Comparison of ENCODE assay signal across 9 cellular contexts in the genomic region with DNA sequence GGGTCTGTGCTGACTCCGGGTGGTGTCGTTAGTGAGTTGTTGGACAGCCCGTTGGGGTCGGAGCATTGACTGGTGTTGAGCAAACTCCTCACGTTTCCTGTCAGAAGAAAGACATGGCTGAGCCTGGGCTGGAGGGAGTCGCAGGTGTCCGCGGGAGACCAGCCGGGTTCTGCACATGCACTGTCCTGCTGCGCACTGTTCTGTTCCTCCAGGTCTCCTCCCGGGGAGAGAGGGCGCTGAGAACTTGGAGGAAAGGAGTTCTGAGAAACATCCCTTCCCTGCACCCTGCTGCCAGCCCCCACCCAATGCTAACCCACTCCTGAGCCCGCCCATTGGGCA. TPM values are rescaled to one million over a fixed set of nuclear protein-coding genes. Genes with fewer than 3 reads are reported as not detected.
DNase-seq lines count a peak whose midpoint lies in the region; ATAC-seq and TF ChIP-seq lines count a peak whose summit lies in the region.
"Had no signal": no experiment of that assay in that cellular context is flagged by ENCODE, and none has a peak within 500 bp of the region (broad histone marks: within the 10 kb centered on the region; RNA-seq: fewer than 3 reads in every experiment).

No MANE protein-coding gene starts in this region.

- no peaks in the 10 kb centered on the region for H3K27me3 Mint-ChIP-seq in activated naive CD4-positive, alpha-beta T cell treated with anti-CD3 and anti-CD28 coated beads for 36 hours (ENCODE audit: low read depth)
- H3K27me3 Mint-ChIP-seq in brain = peaks cover 24% of the 10 kb centered on the region

- TF ChIP-seq POLR2A in upper lobe of left lung (IDR thresholded peaks at IDR 0.05) = no peak

- no peak for TF ChIP-seq CTCF in brain (conservative IDR thresholded peaks at IDR 0.05)
- TF ChIP-seq CTCF in lung (IDR thresholded peaks at IDR 0.05; ENCODE audit: control extremely low read depth, extremely low read depth) = no peak
- no peak for TF ChIP-seq CTCF in upper lobe of left lung (IDR thresholded peaks at IDR 0.05)

- CTCF ChIA-PET in activated naive CD4-positive, alpha-beta T cell treated with anti-CD3 and anti-CD28 coated beads for 36 hours (lab: Charles Lee) = interaction anchor here (0.6 kb wide), 1 partner anchor 33 kb away, joined by 4 read pairs; a partner anchor contains a TSS

- H3K27ac ChIP-seq in lung (ENCODE audit: low read depth in 1 of 2, low read length in 1 of 2) (no peak overlapping the region), upper lobe of left lung (peak overlapping the region in 1 of 4 donors; percentile 89)

- intact Hi-C loops in activated naive CD4-positive, alpha-beta T cell treated with anti-CD3 and anti-CD28 coated beads for 36 hours (cut with micrococcal nuclease) = loop anchor here (5.0 to 10.0 kb wide), 2 partner anchors 216 to 336 kb away; a partner anchor contains a TSS
- intact Hi-C loops in posterior vena cava (cut with DNase I) = no loop called here

- TF ChIP-seq EP300 in upper lobe of left lung (IDR thresholded peaks at IDR 0.05) = no peak

- peaks cover 59% of the 10 kb centered on the region for H3K36me3 Mint-ChIP-seq in activated naive CD4-positive, alpha-beta T cell treated with anti-CD3 and anti-CD28 coated beads for 36 hours (ENCODE audit: low read depth)
- H3K36me3 Mint-ChIP-seq in brain = peaks cover 78% of the 10 kb centered on the region

- WGBS in lung, 2 donors = 36 to 42% methylated on average over 13 of the region's 13 CpGs
- 32 to 72% methylated on average over 7 to 10 of the region's 13 CpGs for WGBS in upper lobe of left lung, 2 donors

- H3K4me3 Mint-ChIP-seq in activated naive CD4-positive, alpha-beta T cell treated with anti-CD3 and anti-CD28 coated beads for 36 hours = peak overlapping the region; percentile 99
- H3K4me3 Mint-ChIP-seq in brain = peak overlapping the region; percentile 97 to 100 (median 99)

- H3K36me3 ChIP-seq in lung (ENCODE audit: control insufficient read depth in 2 of 2, insufficient read depth in 2 of 2, low read length in 2 of 2) = peaks cover 0 to 1% of the 10 kb centered on the region in 2 donors
- H3K36me3 ChIP-seq in upper lobe of left lung = peaks cover 0 to 11% (median 1%) of the 10 kb centered on the region in 4 donors

- ATAC-seq in lung (ENCODE audit: insufficient read depth, low FRiP score) = no peak
- ATAC-seq in upper lobe of left lung (ENCODE audit: low FRiP score in 2 of 2) = no peak

- no peak for DNase-seq in activated naive CD4-positive, alpha-beta T cell treated with anti-CD3 and anti-CD28 coated beads for 36 hours
- DNase-seq in activated naive CD4-positive, alpha-beta T cell (lab: John Stamatoyannopoulos, UW) = no peak
- no peak for DNase-seq in lung (ENCODE audit: low spot score)
- peak in 1 of 2 donors; percentile 36 for DNase-seq in upper lobe of left lung
- no peak for DNase-seq in COR-L47 (lab: John Stamatoyannopoulos, UW)
- no peak for DNase-seq in NCI-H82 treated with DMSO at 0.1 percent for 48 hours (lab: John Stamatoyannopoulos, UW; ENCODE audit: unreplicated experiment)
- no peak for DNase-seq in posterior vena cava (ENCODE audit: low spot score)
- DNase-seq: MM.1S had no signal

- H3K4me3 ChIP-seq in lung (peak overlapping the region; percentile 82), upper lobe of left lung (peak overlapping the region in 3 of 4 donors; percentile 71 to 97 (median 90))

- H3K4me1 Mint-ChIP-seq in activated naive CD4-positive, alpha-beta T cell treated with anti-CD3 and anti-CD28 coated beads for 36 hours (ENCODE audit: low read depth) = peaks cover 22% of the 10 kb centered on the region
- peaks cover 39% of the 10 kb centered on the region for H3K4me1 Mint-ChIP-seq in brain

- H3K9me3 Mint-ChIP-seq in activated naive CD4-positive, alpha-beta T cell treated with anti-CD3 and anti-CD28 coated beads for 36 hours = peaks cover 40% of the 10 kb centered on the region
- peaks cover 51 to 77% (median 61%) of the 10 kb centered on the region in 5 experiments for H3K9me3 Mint-ChIP-seq in brain

- H3K4me1 ChIP-seq in lung (ENCODE audit: control insufficient read depth in 2 of 2, insufficient read depth in 2 of 2, low read length in 2 of 2) (peaks cover 8 to 11% of the 10 kb centered on the region in 2 donors), upper lobe of left lung (peaks cover 13 to 21% (median 17%) of the 10 kb centered on the region in 4 donors)

- no peaks in the 10 kb centered on the region for H3K27me3 ChIP-seq in lung (ENCODE audit: control insufficient read depth, insufficient read depth)
- H3K27me3 ChIP-seq in upper lobe of left lung = peaks cover 0 to 4% (median 0%) of the 10 kb centered on the region in 4 donors

- H3K27ac Mint-ChIP-seq in activated naive CD4-positive, alpha-beta T cell treated with anti-CD3 and anti-CD28 coated beads for 36 hours = peak overlapping the region; percentile 99
- peak overlapping the region; percentile 89 to 99 (median 99) for H3K27ac Mint-ChIP-seq in brain

- H3K9me3 ChIP-seq in lung (ENCODE audit: control insufficient read depth in 2 of 2, insufficient read depth in 1 of 2, low read length in 1 of 2) (peaks cover 0 to 1% of the 10 kb centered on the region in 2 donors), upper lobe of left lung (peaks cover 4 to 39% (median 22%) of the 10 kb centered on the region in 4 donors)

RNA-seq across cellular contexts. Expression of a gene that starts 1.1 kb away (rescaled TPM):
- total RNA-seq in activated naive CD4-positive, alpha-beta T cell treated with anti-CD3 and anti-CD28 coated beads for 36 hours = 10 to 100 TPM; 21.2 to 23.2 TPM
- polyA plus RNA-seq in brain (ENCODE audit: insufficient read depth, low read depth, low replicate concordance) (2.3 TPM), lung (1 to 10 TPM; 2.8 to 4.9 TPM)
- total RNA-seq in lung (10 to 100 TPM; 18.9 to 68.4 TPM), upper lobe of left lung (10 to 100 TPM; 11.8 to 62.9 (median 17.3) TPM), posterior vena cava (10 to 100 TPM; 17.1 to 18.9 TPM)

RNA-seq across cellular contexts. Expression of a gene that starts 33.5 kb away (rescaled TPM):
- total RNA-seq in activated naive CD4-positive, alpha-beta T cell treated with anti-CD3 and anti-CD28 coated beads for 36 hours = not detected
- polyA plus RNA-seq in brain (ENCODE audit: insufficient read depth, low read depth, low replicate concordance) = not detected
- total RNA-seq in lung = 1 to 10 TPM in 1 of 2 donors, not detected in 1; 3.5 TPM
- polyA plus RNA-seq in lung = under 1 TPM in 1 of 2 donors, not detected in 1; 0.02 TPM
- total RNA-seq in upper lobe of left lung = under 1 TPM in 2 of 6 donors, not detected in 4; 0.13 to 0.15 TPM
- under 1 TPM; 0.19 to 0.23 TPM for total RNA-seq in posterior vena cava
